Comparison of ENCODE assay signal across 8 cellular contexts in genomic region chr7:100675581-100676350, GRCh38. TPM values are rescaled to one million over a fixed set of nuclear protein-coding genes. Genes with fewer than 3 reads are reported as not detected.
A peak's percentile ranks its signal among the peaks of the same experiment; 100 is the strongest.
DNase-seq lines count a peak whose midpoint lies in the region; ATAC-seq, FAIRE-seq and TF ChIP-seq lines count a peak whose summit lies in the region.

No MANE protein-coding gene starts in this region.

- peak overlapping the region; percentile 98 for H3K27ac ChIP-seq in muscle layer of colon (ENCODE audit: low read depth, low read length)

- TF ChIP-seq POLR2A in GM12891 (IDR thresholded peaks at IDR 0.05; ENCODE audit: low read depth, low read length) (no peak), erythroblast (IDR thresholded peaks at IDR 0.05; ENCODE audit: low read length) (peak; percentile 24)

- ATAC-seq in HG02798 (IDR thresholded peaks at IDR 0.05; ENCODE audit: poor library complexity, unreplicated experiment): peak; percentile 30

- DNase-seq in GM12891 (ENCODE audit: insufficient read length, low spot score): peak; percentile 80
- peak; percentile 74 for DNase-seq in NOMO-1 treated with dmso at 0.1 percent for 144 hours (lab: John Stamatoyannopoulos, UW; ENCODE audit: unreplicated experiment)
- peak; percentile 74 for DNase-seq in activated T-cell treated with anti-CD3 and anti-CD28 coated beads for 48 hours (ENCODE audit: low read depth)
- peak; percentile 88 to 89 for DNase-seq in erythroblast (lab: John Stamatoyannopoulos, UW)
- peak; percentile 83 for DNase-seq in stimulated activated CD8-positive, alpha-beta memory T cell treated with anti-CD3 and anti-CD28 coated beads, Interleukin-4, amount 100 ng/mL, for 48 hours
- DNase-seq in NCI-H187 treated with DMSO at 0.1 percent for 48 hours (lab: John Stamatoyannopoulos, UW): no peak

- H3K4me3 ChIP-seq in muscle layer of colon (ENCODE audit: low read depth in 1 of 2, low read length in 2 of 2): peak overlapping the region; percentile 40 to 83

- no peaks in the 10 kb centered on the region for H3K27me3 ChIP-seq in muscle layer of colon (ENCODE audit: control insufficient read depth in 1 of 2, insufficient read depth in 2 of 2, low read length in 2 of 2)

- FAIRE-seq in GM12891 (lab: Jason Lieb, UNC): peak; percentile 91

- H3K36me3 ChIP-seq in muscle layer of colon (ENCODE audit: insufficient read depth, low read length): peaks cover 30% of the 10 kb centered on the region

- H3K9ac ChIP-seq in muscle layer of colon (ENCODE audit: low read length): no peak overlapping the region

- H3K9me3 ChIP-seq in muscle layer of colon (ENCODE audit: low read length): no peaks in the 10 kb centered on the region

- H3K4me1 ChIP-seq in muscle layer of colon (ENCODE audit: insufficient read depth, low read length): peaks cover 8% of the 10 kb centered on the region

TF ChIP-seq in GM12891, 5 proteins besides CTCF, POLR2A, EP300 and RAD21:
- TF ChIP-seq POU2F2 (IDR thresholded peaks at IDR 0.05; ENCODE audit: low read depth, low read length) (no peak), SPI1 (IDR thresholded peaks at IDR 0.05; ENCODE audit: low read depth, low read length) (peak; percentile 67), TAF1 (IDR thresholded peaks at IDR 0.05; ENCODE audit: low read depth, low read length) (0 out of 2 replicates have a peak, but pooled peaks have one; percentile 18)
TF ChIP-seq in GM12891: peak in this region for 2.

RNA-seq across cellular contexts. Expression of gene GNB2, which starts 2.2 kb away (rescaled TPM):
- polyA plus RNA-seq in GM12891 (2012; ENCODE audit: low read depth, missing spikeins): 97.5 TPM

RNA-seq across cellular contexts. Expression of gene GIGYF1, which starts 18.3 kb away (rescaled TPM):
- 19.0 TPM for polyA plus RNA-seq in GM12891 (2012; ENCODE audit: low read depth, missing spikeins)

RNA-seq across cellular contexts. Expression of gene ACTL6B, which starts 19.5 kb away (rescaled TPM):
- polyA plus RNA-seq in GM12891 (2012; ENCODE audit: low read depth, missing spikeins): not detected

RNA-seq across cellular contexts. Expression of gene POP7, which starts 30.2 kb away (rescaled TPM):
- polyA plus RNA-seq in GM12891 (2012; ENCODE audit: low read depth, missing spikeins): 54.4 TPM

RNA-seq across cellular contexts. Expression of gene TFR2, which starts 34.4 kb away (rescaled TPM):
- polyA plus RNA-seq in GM12891 (2012; ENCODE audit: low read depth, missing spikeins): 2.1 TPM
